Comparison of ENCODE assay signal across 1 cellular context in genomic region chr10:110170142-110170887, GRCh38.
TF ChIP-seq lines count a peak whose summit lies in the region.

No MANE protein-coding gene starts in this region.

TF ChIP-seq in H1, 55 proteins besides CTCF, POLR2A, EP300 and RAD21:
- TF ChIP-seq SUZ12 (IDR thresholded peaks at IDR 0.05; ENCODE audit: low read length) (0 out of 2 replicates have a peak, but pooled peaks have one; percentile 30), CBX8 (IDR thresholded peaks at IDR 0.05; ENCODE audit: borderline replicate concordance, low read depth, low read length) (no peak)
